In the genomic region with DNA sequence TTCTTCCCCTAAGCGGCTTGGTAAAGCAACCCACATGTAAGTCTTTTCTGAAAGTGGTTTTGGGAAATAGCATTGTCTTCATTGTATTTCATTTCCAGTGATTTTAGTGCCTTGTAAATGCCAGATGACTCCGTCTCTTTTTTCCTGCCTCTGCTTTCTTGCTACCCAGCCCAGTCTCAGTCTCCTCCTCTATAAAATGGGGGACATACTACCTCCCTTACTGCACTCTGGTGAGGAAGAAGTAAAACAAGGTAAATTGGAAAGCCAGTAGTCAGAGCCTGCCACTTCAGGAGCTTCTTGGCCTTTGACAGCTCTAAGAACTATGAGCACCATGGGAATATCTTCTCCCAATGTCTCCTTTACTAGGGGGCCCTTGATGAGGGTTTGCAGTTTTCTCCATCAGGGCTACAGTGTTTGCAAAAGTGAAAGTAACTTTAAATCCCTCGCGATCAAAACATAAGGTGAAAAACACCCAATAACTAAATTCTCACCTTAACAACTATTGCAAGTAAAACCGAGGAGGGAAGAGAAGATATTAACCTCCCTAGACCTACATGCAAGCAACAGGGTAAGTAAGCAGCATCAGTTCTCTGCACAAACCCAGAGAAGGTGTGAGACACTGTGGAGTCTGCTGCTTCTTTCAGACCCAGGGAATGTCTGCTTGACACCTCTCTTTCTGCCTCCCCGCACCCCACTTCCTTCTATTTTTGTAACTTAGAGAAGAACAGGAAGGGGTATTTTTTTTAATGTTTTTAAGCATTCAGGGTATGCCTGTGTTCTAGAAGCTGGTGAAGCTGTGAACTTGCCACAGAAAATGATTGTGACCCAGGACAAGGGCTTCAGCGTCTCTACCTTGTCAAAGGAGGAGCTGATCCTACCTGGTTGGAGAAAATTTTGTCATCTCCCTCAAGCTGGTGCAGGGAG, we compare ENCODE assay signal across 8 cellular contexts.
A peak's percentile ranks its signal among the peaks of the same experiment; 100 is the strongest.
DNase-seq lines count a peak whose midpoint lies in the region; ATAC-seq lines count a peak whose summit lies in the region.

No MANE protein-coding gene starts in this region.

- DNase-seq in activated CD4-positive, alpha-beta T cell treated with anti-CD3 and anti-CD28 coated beads, Interleukin-2, amount 50 U/mL, for 4 hours: peak; percentile 21 to 26
- peak; percentile 15 for DNase-seq in mucosa of gallbladder (ENCODE audit: low spot score)
- DNase-seq in nucleus accumbens (lab: John Stamatoyannopoulos, UW): no peak
- DNase-seq in GM19240 (ENCODE audit: insufficient read length, low spot score): no peak
- no peak for DNase-seq in NCI-H1436 (lab: John Stamatoyannopoulos, UW)

- peak; percentile 69 for ATAC-seq in GM18511 (IDR thresholded peaks at IDR 0.05; ENCODE audit: unreplicated experiment)
- ATAC-seq in HG03175 (IDR thresholded peaks at IDR 0.05; ENCODE audit: unreplicated experiment): peak; percentile 50
- no peak for ATAC-seq in HG03196 (IDR thresholded peaks at IDR 0.05; ENCODE audit: unreplicated experiment)

Comparison
In these comparisons a context has a peak if more than half of its experiments do, and no peak if none do; other contexts are left out.
1. DNase-seq: peak in activated CD4-positive, alpha-beta T cell treated with anti-CD3 and anti-CD28 coated beads, Interleukin-2, amount 50 U/mL, for 4 hours (2 of 2) and mucosa of gallbladder (single experiment); none in nucleus accumbens (0 of 56), GM19240 (single experiment) and NCI-H1436 (single experiment).